In the genomic region with DNA sequence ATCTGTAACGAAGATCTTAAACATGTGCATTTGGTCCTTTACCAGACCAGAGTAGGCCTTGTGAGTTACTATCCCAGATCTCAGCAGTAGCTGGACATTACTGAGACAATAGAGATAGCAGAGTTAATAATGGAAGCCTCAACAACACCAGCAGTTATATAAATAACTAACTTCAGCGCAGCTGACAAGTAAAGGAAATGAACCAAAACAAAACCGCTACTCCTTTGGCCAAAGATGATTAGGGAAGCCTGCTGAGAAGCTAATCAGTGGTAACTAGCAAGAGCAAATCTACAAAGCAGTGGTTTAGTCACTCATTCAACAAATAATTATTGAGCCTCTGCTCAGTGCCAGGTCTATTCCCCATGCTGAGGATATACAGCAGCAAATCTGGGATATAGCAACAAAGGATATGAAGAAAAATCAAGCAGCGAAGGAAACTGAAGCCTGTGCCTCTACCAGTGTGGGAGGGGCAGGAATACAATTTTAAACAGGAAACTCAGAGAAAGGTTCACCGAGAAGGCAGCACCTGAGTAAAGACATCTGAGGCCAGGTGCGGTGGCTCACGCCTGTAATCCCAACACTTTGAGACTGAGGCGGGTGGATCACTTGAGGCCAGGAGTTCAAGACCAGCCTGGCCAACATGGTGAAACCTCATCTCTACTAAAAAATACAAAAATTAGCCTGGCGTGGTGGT, we compare ENCODE assay signal across 10 cellular contexts.
A peak's percentile ranks its signal among the peaks of the same experiment; 100 is the strongest.
DNase-seq lines count a peak whose midpoint lies in the region; ATAC-seq and TF ChIP-seq lines count a peak whose summit lies in the region.
"Had no signal": no experiment of that assay in that cellular context is flagged by ENCODE, and none has a peak within 500 bp of the region (broad histone marks: within the 10 kb centered on the region; RNA-seq: fewer than 3 reads in every experiment).

No MANE protein-coding gene starts in this region.

- peak overlapping the region; percentile 95 for H3K27ac Mint-ChIP-seq in CD4-positive, alpha-beta T cell

- peaks cover 24% of the 10 kb centered on the region for H3K36me3 Mint-ChIP-seq in CD4-positive, alpha-beta T cell (ENCODE audit: low read depth)

- no peak for TF ChIP-seq POLR2A in heart left ventricle (IDR thresholded peaks at IDR 0.05)

- no peak for ATAC-seq in CD4-positive, alpha-beta T cell (ENCODE audit: poor library complexity)
- ATAC-seq in GM21515 (IDR thresholded peaks at IDR 0.05; ENCODE audit: unreplicated experiment): peak; percentile 29
- ATAC-seq in heart left ventricle: peak; percentile 30 to 71 (median 40)
- ATAC-seq in foreskin keratinocyte: no peak
- ATAC-seq: HCT116 had no signal

- no peaks in the 10 kb centered on the region for H3K9me3 Mint-ChIP-seq in CD4-positive, alpha-beta T cell

- CTCF ChIA-PET in CD4-positive, alpha-beta T cell (lab: Charles Lee): interaction anchor here (1.8 to 3.0 kb wide), 2 partner anchors 7 to 34 kb away, joined by 3 to 21 read pairs; no protein-coding TSS in a partner anchor
- CTCF ChIA-PET in RWPE1 (lab: Yijun Ruan, JAX): no interaction called here

- DNase-seq in CD4-positive, alpha-beta T cell: no peak
- peak; percentile 63 for DNase-seq in NCI-H748 treated with DMSO at 0.1 percent for 48 hours (lab: John Stamatoyannopoulos, UW)
- DNase-seq in heart left ventricle: no peak
- DNase-seq in foreskin keratinocyte: no peak
- DNase-seq in RWPE1 (ENCODE audit: low spot score): no peak
- DNase-seq in Ammon's horn (ENCODE audit: low spot score): no peak
- no peak for DNase-seq in putamen (ENCODE audit: low spot score)
- DNase-seq: NCI-H2107 had no signal

- H3K9me3 ChIP-seq in CD4-positive, alpha-beta T cell (ENCODE audit: control insufficient read depth, low read length): no peaks in the 10 kb centered on the region
- H3K9me3 ChIP-seq in heart left ventricle: no peaks in the 10 kb centered on the region

- no peaks in the 10 kb centered on the region for H3K27me3 ChIP-seq in CD4-positive, alpha-beta T cell (ENCODE audit: control insufficient read depth, insufficient read depth, low read length)
- H3K27me3 ChIP-seq in heart left ventricle: no peaks in the 10 kb centered on the region
- no peaks in the 10 kb centered on the region for H3K27me3 ChIP-seq in foreskin keratinocyte

- WGBS in heart left ventricle, 4 donors: 51 to 63% (median 61%) methylated on average over 9 of the region's 9 CpGs

- intact Hi-C loops in CD4-positive, alpha-beta T cell (cut with DNase I, micrococcal nuclease): loop anchor here (5.0 kb wide), 2 partner anchors 38 to 152 kb away; no protein-coding TSS in a partner anchor
- intact Hi-C loops in heart left ventricle (cut with DNase I): loop anchor here in 2 of 10 donors (5.0 kb wide), 2 partner anchors 38 to 58 kb away; no protein-coding TSS in a partner anchor

- POLR2A ChIA-PET in CD4-positive, alpha-beta T cell (lab: Charles Lee): interaction anchor here (0.7 to 2.9 kb wide), 5 partner anchors 8 to 103 kb away, joined by 3 to 17 read pairs (median 5); partner anchors contain the start of gene ELMO1
- POLR2A ChIA-PET in RWPE1 (lab: Yijun Ruan, JAX; ENCODE audit: low non-redundant PET): no interaction called here

- no peak overlapping the region for H3K4me3 ChIP-seq in heart left ventricle

- peaks cover 0 to 5% (median 0%) of the 10 kb centered on the region in 9 donors for H3K36me3 ChIP-seq in heart left ventricle

- H3K4me1 ChIP-seq in heart left ventricle (peaks cover 0 to 50% (median 15%) of the 10 kb centered on the region in 12 donors), foreskin keratinocyte (no peaks in the 10 kb centered on the region)

- H3K4me1 Mint-ChIP-seq in CD4-positive, alpha-beta T cell (ENCODE audit: low read depth): peaks cover 72% of the 10 kb centered on the region

- H3K27me3 Mint-ChIP-seq in CD4-positive, alpha-beta T cell: no peaks in the 10 kb centered on the region

- peak overlapping the region; percentile 52 for H3K4me3 Mint-ChIP-seq in CD4-positive, alpha-beta T cell

- no peak for TF ChIP-seq CTCF in CD4-positive, alpha-beta T cell (IDR thresholded peaks at IDR 0.05)
- no peak for TF ChIP-seq CTCF in heart left ventricle (IDR thresholded peaks at IDR 0.05)
- no peak for TF ChIP-seq CTCF in foreskin keratinocyte (conservative IDR thresholded peaks at IDR 0.05)
- no peak for TF ChIP-seq CTCF in RWPE1 (conservative IDR thresholded peaks at IDR 0.05; ENCODE audit: low read depth)

- H3K27ac ChIP-seq in CD4-positive, alpha-beta T cell (ENCODE audit: low read depth, low read length): peak overlapping the region; percentile 35
- H3K27ac ChIP-seq in heart left ventricle (peak overlapping the region in 9 of 12 donors; percentile 6 to 64 (median 44)), foreskin keratinocyte (no peak overlapping the region), RWPE1 (no peak overlapping the region)

Comparison
In these comparisons a context has a peak if more than half of its experiments do, and no peak if none do; other contexts are left out.
1. ATAC-seq: peak in GM21515 (single experiment) and heart left ventricle (4 of 4); none in CD4-positive, alpha-beta T cell (single experiment) and foreskin keratinocyte (single experiment).
2. H3K27ac ChIP-seq: peak in CD4-positive, alpha-beta T cell (single experiment) and heart left ventricle (9 of 12); none in foreskin keratinocyte (single experiment) and RWPE1 (single experiment).